24 cellular contexts compared by ENCODE assay signal in genomic region chr3:38986901-38987300, GRCh38.
"Had no signal": no experiment of that assay in that cellular context is flagged by ENCODE, and none has a peak within 500 bp of the region (broad histone marks: within the 10 kb centered on the region; RNA-seq: fewer than 3 reads in every experiment).

No MANE protein-coding gene starts in this region.

- H3K27ac Mint-ChIP-seq: activated naive CD8-positive, alpha-beta T cell; activated T-helper 1 cell treated with anti-CD3 and anti-CD28 coated beads, Interleukin-12 subunit alpha, Interleukin-12 subunit beta, Interleukin-2, Interleukin-4 antibody, amounts not matched to agents 30 ng/mL and 10 ng/mL and 1 ng/mL, durations not matched to agents 14 hours and 24 hours and 36 hours; memory B cell; naive B cell; stimulated activated naive CD8-positive, alpha-beta T cell treated with anti-CD3 and anti-CD28 coated beads, Interleukin-15, amount 100 ng/mL, for 72 hours had no signal

- H3K9me3 ChIP-seq: heart right ventricle, mucosa of descending colon, prostate gland, suprapubic skin, transverse colon had no signal

- H3K27me3 ChIP-seq: cardiac muscle cell had no signal

- DNase-seq: activated CD4-positive, alpha-beta T cell treated with anti-CD3 and anti-CD28 coated beads, Interleukin-2, amount 50 U/mL, for 4 hours; activated gamma-delta T cell treated with Interleukin-2 at 50 U/mL for 16 hours; dermis blood vessel endothelial cell; effector memory CD4-positive, alpha-beta T cell; heart right ventricle; left ventricle myocardium superior; mucosa of descending colon; naive B cell; right cardiac atrium; stimulated activated CD4-positive, alpha-beta T cell treated with anti-CD3 and anti-CD28 coated beads, Interleukin-15, amount 100 ng/mL, for 24 hours; stimulated activated CD4-positive, alpha-beta T cell treated with anti-CD3 and anti-CD28 coated beads, Interleukin-4, amount 100 ng/mL, for 1 hour; stimulated activated naive CD8-positive, alpha-beta T cell treated with anti-CD3 and anti-CD28 coated beads, Interleukin-15, amount 100 ng/mL, for 72 hours; SW 1271; T-helper 2 cell; transverse colon had no signal

- H3K36me3 Mint-ChIP-seq: activated naive CD8-positive, alpha-beta T cell; memory B cell; naive B cell had no signal

- H3K4me3 ChIP-seq: cardiac muscle cell, heart right ventricle, mucosa of descending colon, prostate gland, skin epidermis, suprapubic skin, transverse colon had no signal

- H3K36me3 ChIP-seq: cardiac muscle cell, heart right ventricle, prostate gland, suprapubic skin, transverse colon had no signal

- H3K4me3 Mint-ChIP-seq: activated naive CD8-positive, alpha-beta T cell; activated T-helper 1 cell treated with anti-CD3 and anti-CD28 coated beads, Interleukin-12 subunit alpha, Interleukin-12 subunit beta, Interleukin-2, Interleukin-4 antibody, amounts not matched to agents 30 ng/mL and 10 ng/mL and 1 ng/mL, durations not matched to agents 14 hours and 24 hours and 36 hours; memory B cell; naive B cell; neural crest cell; stimulated activated naive CD8-positive, alpha-beta T cell treated with anti-CD3 and anti-CD28 coated beads, Interleukin-15, amount 100 ng/mL, for 72 hours had no signal

- H3K9me3 Mint-ChIP-seq: activated T-helper 1 cell treated with anti-CD3 and anti-CD28 coated beads, Interleukin-12 subunit alpha, Interleukin-12 subunit beta, Interleukin-2, Interleukin-4 antibody, amounts not matched to agents 30 ng/mL and 10 ng/mL and 1 ng/mL, durations not matched to agents 14 hours and 24 hours and 36 hours; memory B cell; naive B cell; neural crest cell; stimulated activated naive CD8-positive, alpha-beta T cell treated with anti-CD3 and anti-CD28 coated beads, Interleukin-15, amount 100 ng/mL, for 72 hours had no signal

- H3K4me1 ChIP-seq: heart right ventricle, prostate gland, suprapubic skin, transverse colon had no signal

- H3K27ac ChIP-seq: cardiac muscle cell, heart right ventricle, prostate gland, skin epidermis, suprapubic skin, transverse colon had no signal

- FAIRE-seq: endothelial cell of umbilical vein had no signal

- H3K4me1 Mint-ChIP-seq: memory B cell; naive B cell; neural crest cell; stimulated activated naive CD8-positive, alpha-beta T cell treated with anti-CD3 and anti-CD28 coated beads, Interleukin-15, amount 100 ng/mL, for 72 hours had no signal
